In genomic region chr1:10494754-10495474, GRCh38 we compare ENCODE assay signal across 1 cellular context.
TF ChIP-seq lines count a peak whose summit lies in the region.

No MANE protein-coding gene starts in this region.

TF ChIP-seq in HepG2, 621 proteins besides CTCF, POLR2A, EP300 and RAD21 (continued from another document and continues in another):
- no peak for TF ChIP-seq ZBTB14 (CRISPR knock-in tag; IDR thresholded peaks at IDR 0.05)
- TF ChIP-seq ZNF543 (CRISPR knock-in tag; IDR thresholded peaks at IDR 0.05), result no peak
- no peak for TF ChIP-seq RFXANK (CRISPR knock-in tag; IDR thresholded peaks at IDR 0.05)
- TF ChIP-seq MAFK (conservative IDR thresholded peaks at IDR 0.05 in 1 of 2, IDR thresholded peaks at IDR 0.05 in 1 of 2; ENCODE audit: low read length in 2 of 2), result no peak
- no peak for TF ChIP-seq ZBTB3 (CRISPR knock-in tag; IDR thresholded peaks at IDR 0.05; ENCODE audit: borderline replicate concordance, low read depth)
- no peak for TF ChIP-seq SRF (IDR thresholded peaks at IDR 0.05; ENCODE audit: low read depth, low read length)
- TF ChIP-seq ZNF614 (CRISPR knock-in tag; IDR thresholded peaks at IDR 0.05; ENCODE audit: borderline replicate concordance), result 0 out of 2 replicates have a peak, but pooled peaks have one; percentile 14
- TF ChIP-seq DMTF1 (CRISPR knock-in tag; IDR thresholded peaks at IDR 0.05), result no peak
- no peak for TF ChIP-seq STAT5B (CRISPR knock-in tag; IDR thresholded peaks at IDR 0.05)
- no peak for TF ChIP-seq GFI1 (CRISPR knock-in tag; IDR thresholded peaks at IDR 0.05; ENCODE audit: borderline replicate concordance)
- TF ChIP-seq, protein P1, sequence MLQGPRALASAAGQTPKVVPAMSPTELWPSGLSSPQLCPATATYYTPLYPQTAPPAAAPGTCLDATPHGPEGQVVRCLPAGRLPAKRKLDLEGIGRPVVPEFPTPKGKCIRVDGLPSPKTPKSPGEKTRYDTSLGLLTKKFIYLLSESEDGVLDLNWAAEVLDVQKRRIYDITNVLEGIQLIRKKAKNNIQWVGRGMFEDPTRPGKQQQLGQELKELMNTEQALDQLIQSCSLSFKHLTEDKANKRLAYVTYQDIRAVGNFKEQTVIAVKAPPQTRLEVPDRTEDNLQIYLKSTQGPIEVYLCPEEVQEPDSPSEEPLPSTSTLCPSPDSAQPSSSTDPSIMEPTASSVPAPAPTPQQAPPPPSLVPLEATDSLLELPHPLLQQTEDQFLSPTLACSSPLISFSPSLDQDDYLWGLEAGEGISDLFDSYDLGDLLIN (CRISPR knock-in tag; IDR thresholded peaks at IDR 0.05; ENCODE audit: borderline replicate concordance), result no peak
- TF ChIP-seq LCORL (IDR thresholded peaks at IDR 0.05), result no peak
- no peak for TF ChIP-seq LCORL (CRISPR knock-in tag; IDR thresholded peaks at IDR 0.05)
- no peak for TF ChIP-seq MAZ (IDR thresholded peaks at IDR 0.05; ENCODE audit: borderline replicate concordance, low read depth, low read length)
- TF ChIP-seq MAZ (CRISPR knock-in tag; IDR thresholded peaks at IDR 0.05; ENCODE audit: low read depth), result 0 out of 2 replicates have a peak, but pooled peaks have one; percentile 38
- no peak for TF ChIP-seq ZNF776 (CRISPR knock-in tag; IDR thresholded peaks at IDR 0.05)
- TF ChIP-seq ZNF432 (CRISPR knock-in tag; IDR thresholded peaks at IDR 0.05; ENCODE audit: borderline replicate concordance), result no peak
- TF ChIP-seq SMC3 (IDR thresholded peaks at IDR 0.05; ENCODE audit: low read length), result peak; percentile 63; the same call in 1 of the 2 replicates
- 0 out of 2 replicates have a peak, but pooled peaks have one; percentile 18 for TF ChIP-seq SP4 (CRISPR knock-in tag; IDR thresholded peaks at IDR 0.05)
- 0 out of 2 replicates have a peak, but pooled peaks have one; percentile 55 for TF ChIP-seq CAMTA2 (CRISPR knock-in tag; IDR thresholded peaks at IDR 0.05; ENCODE audit: borderline replicate concordance)
- no peak for TF ChIP-seq SP2 (CRISPR knock-in tag; IDR thresholded peaks at IDR 0.05)
- no peak for TF ChIP-seq ZNF674 (CRISPR knock-in tag; IDR thresholded peaks at IDR 0.05; ENCODE audit: low read depth)
- no peak for TF ChIP-seq HNF4G (IDR thresholded peaks at IDR 0.05; ENCODE audit: borderline replicate concordance, low read depth, low read length)
- TF ChIP-seq HNF4G (CRISPR knock-in tag; IDR thresholded peaks at IDR 0.05; ENCODE audit: borderline replicate concordance, low read depth), result no peak
- no peak for TF ChIP-seq ZNF510 (CRISPR knock-in tag; IDR thresholded peaks at IDR 0.05; ENCODE audit: low read depth)
- TF ChIP-seq KLF6 (CRISPR knock-in tag; IDR thresholded peaks at IDR 0.05), result no peak
- TF ChIP-seq, protein P2, sequence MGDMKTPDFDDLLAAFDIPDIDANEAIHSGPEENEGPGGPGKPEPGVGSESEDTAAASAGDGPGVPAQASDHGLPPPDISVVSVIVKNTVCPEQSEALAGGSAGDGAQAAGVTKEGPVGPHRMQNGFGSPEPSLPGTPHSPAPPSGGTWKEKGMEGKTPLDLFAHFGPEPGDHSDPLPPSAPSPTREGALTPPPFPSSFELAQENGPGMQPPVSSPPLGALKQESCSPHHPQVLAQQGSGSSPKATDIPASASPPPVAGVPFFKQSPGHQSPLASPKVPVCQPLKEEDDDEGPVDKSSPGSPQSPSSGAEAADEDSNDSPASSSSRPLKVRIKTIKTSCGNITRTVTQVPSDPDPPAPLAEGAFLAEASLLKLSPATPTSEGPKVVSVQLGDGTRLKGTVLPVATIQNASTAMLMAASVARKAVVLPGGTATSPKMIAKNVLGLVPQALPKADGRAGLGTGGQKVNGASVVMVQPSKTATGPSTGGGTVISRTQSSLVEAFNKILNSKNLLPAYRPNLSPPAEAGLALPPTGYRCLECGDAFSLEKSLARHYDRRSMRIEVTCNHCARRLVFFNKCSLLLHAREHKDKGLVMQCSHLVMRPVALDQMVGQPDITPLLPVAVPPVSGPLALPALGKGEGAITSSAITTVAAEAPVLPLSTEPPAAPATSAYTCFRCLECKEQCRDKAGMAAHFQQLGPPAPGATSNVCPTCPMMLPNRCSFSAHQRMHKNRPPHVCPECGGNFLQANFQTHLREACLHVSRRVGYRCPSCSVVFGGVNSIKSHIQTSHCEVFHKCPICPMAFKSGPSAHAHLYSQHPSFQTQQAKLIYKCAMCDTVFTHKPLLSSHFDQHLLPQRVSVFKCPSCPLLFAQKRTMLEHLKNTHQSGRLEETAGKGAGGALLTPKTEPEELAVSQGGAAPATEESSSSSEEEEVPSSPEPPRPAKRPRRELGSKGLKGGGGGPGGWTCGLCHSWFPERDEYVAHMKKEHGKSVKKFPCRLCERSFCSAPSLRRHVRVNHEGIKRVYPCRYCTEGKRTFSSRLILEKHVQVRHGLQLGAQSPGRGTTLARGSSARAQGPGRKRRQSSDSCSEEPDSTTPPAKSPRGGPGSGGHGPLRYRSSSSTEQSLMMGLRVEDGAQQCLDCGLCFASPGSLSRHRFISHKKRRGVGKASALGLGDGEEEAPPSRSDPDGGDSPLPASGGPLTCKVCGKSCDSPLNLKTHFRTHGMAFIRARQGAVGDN (CRISPR knock-in tag; IDR thresholded peaks at IDR 0.05), result peak; percentile 19; the same call in 1 of the 2 replicates
- no peak for TF ChIP-seq ZNF260 (CRISPR knock-in tag; IDR thresholded peaks at IDR 0.05; ENCODE audit: borderline replicate concordance, low read depth)
- no peak for TF ChIP-seq ZNF33A (CRISPR knock-in tag; IDR thresholded peaks at IDR 0.05; ENCODE audit: borderline replicate concordance)
- TF ChIP-seq CHCHD3 (CRISPR knock-in tag; IDR thresholded peaks at IDR 0.05), result no peak
- TF ChIP-seq MYC (CRISPR knock-in tag; IDR thresholded peaks at IDR 0.05; ENCODE audit: borderline replicate concordance), result no peak
- TF ChIP-seq ZSCAN5A (CRISPR knock-in tag; IDR thresholded peaks at IDR 0.05; ENCODE audit: borderline replicate concordance), result no peak
- no peak for TF ChIP-seq FOSL1 (CRISPR knock-in tag; IDR thresholded peaks at IDR 0.05; ENCODE audit: borderline replicate concordance)
- no peak for TF ChIP-seq ZNF616 (CRISPR knock-in tag; IDR thresholded peaks at IDR 0.05; ENCODE audit: low read depth)
- no peak for TF ChIP-seq TOE1 (CRISPR knock-in tag; IDR thresholded peaks at IDR 0.05)
- no peak for TF ChIP-seq ZMYM4 (CRISPR knock-in tag; IDR thresholded peaks at IDR 0.05)
- no peak for TF ChIP-seq IKZF1 (IDR thresholded peaks at IDR 0.05)
- no peak for TF ChIP-seq ATM (IDR thresholded peaks at IDR 0.05; ENCODE audit: borderline replicate concordance)
- TF ChIP-seq ZNF816 (CRISPR knock-in tag; IDR thresholded peaks at IDR 0.05; ENCODE audit: borderline replicate concordance), result no peak
- peak in 1 of 2 experiments; percentile 64; a peak in 1 of 4 replicates for TF ChIP-seq HMGXB4 (CRISPR knock-in tag; IDR thresholded peaks at IDR 0.05; ENCODE audit: borderline replicate concordance in 1 of 2, low read depth in 1 of 2)
- no peak for TF ChIP-seq ZBTB7B (CRISPR knock-in tag; IDR thresholded peaks at IDR 0.05)
- TF ChIP-seq, protein P3, sequence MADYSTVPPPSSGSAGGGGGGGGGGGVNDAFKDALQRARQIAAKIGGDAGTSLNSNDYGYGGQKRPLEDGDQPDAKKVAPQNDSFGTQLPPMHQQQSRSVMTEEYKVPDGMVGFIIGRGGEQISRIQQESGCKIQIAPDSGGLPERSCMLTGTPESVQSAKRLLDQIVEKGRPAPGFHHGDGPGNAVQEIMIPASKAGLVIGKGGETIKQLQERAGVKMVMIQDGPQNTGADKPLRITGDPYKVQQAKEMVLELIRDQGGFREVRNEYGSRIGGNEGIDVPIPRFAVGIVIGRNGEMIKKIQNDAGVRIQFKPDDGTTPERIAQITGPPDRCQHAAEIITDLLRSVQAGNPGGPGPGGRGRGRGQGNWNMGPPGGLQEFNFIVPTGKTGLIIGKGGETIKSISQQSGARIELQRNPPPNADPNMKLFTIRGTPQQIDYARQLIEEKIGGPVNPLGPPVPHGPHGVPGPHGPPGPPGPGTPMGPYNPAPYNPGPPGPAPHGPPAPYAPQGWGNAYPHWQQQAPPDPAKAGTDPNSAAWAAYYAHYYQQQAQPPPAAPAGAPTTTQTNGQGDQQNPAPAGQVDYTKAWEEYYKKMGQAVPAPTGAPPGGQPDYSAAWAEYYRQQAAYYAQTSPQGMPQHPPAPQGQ (CRISPR knock-in tag; IDR thresholded peaks at IDR 0.05; ENCODE audit: borderline replicate concordance), result no peak
- TF ChIP-seq ZNF17 (CRISPR knock-in tag; IDR thresholded peaks at IDR 0.05), result no peak
- TF ChIP-seq KDM5A (IDR thresholded peaks at IDR 0.05; ENCODE audit: borderline replicate concordance, low read length), result peak; percentile 63; the same call in 1 of the 2 replicates
- TF ChIP-seq CCDC6 (CRISPR knock-in tag; IDR thresholded peaks at IDR 0.05), result no peak
- no peak for TF ChIP-seq ZNF354B (CRISPR knock-in tag; IDR thresholded peaks at IDR 0.05)
- no peak for TF ChIP-seq ZNF577 (CRISPR knock-in tag; IDR thresholded peaks at IDR 0.05; ENCODE audit: borderline replicate concordance, low read depth)
- TF ChIP-seq ZNF749 (CRISPR knock-in tag; IDR thresholded peaks at IDR 0.05; ENCODE audit: borderline replicate concordance), result no peak
- no peak for TF ChIP-seq PITX1 (CRISPR knock-in tag; IDR thresholded peaks at IDR 0.05)
- TF ChIP-seq CBX5 (CRISPR knock-in tag; IDR thresholded peaks at IDR 0.05; ENCODE audit: borderline replicate concordance), result no peak
- TF ChIP-seq, protein P4, sequence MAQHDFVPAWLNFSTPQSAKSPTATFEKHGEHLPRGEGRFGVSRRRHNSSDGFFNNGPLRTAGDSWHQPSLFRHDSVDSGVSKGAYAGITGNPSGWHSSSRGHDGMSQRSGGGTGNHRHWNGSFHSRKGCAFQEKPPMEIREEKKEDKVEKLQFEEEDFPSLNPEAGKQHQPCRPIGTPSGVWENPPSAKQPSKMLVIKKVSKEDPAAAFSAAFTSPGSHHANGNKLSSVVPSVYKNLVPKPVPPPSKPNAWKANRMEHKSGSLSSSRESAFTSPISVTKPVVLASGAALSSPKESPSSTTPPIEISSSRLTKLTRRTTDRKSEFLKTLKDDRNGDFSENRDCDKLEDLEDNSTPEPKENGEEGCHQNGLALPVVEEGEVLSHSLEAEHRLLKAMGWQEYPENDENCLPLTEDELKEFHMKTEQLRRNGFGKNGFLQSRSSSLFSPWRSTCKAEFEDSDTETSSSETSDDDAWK (CRISPR knock-in tag; IDR thresholded peaks at IDR 0.05), result no peak
- peak; percentile 24; the same call in 1 of the 2 replicates for TF ChIP-seq SAP130 (CRISPR knock-in tag; IDR thresholded peaks at IDR 0.05; ENCODE audit: low read depth)
